ENCODE assay signal across 13 cellular contexts in the genomic region with DNA sequence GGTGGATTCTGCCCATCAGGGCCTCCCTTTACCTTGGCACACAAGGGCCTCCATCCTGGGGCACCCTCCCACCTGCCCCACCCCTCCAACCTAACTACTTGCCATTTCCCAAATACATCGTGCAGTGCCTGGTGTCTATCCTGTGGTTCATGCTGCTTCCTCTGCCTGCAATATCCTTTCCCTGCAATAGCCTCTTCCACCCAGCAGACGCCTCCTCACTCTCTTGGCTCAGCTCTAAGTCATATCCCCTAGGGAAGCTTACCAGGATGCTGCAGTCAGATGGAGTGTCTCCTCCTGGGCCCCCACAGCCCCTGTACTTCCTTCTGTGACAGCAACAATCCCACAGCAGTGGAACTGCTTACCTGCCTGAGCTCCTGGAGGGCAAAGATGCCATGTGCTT. TPM values are rescaled to one million over a fixed set of nuclear protein-coding genes. Genes with fewer than 3 reads are reported as not detected.
DNase-seq lines count a peak whose midpoint lies in the region; ATAC-seq lines count a peak whose summit lies in the region.
"Had no signal": no experiment of that assay in that cellular context is flagged by ENCODE, and none has a peak within 500 bp of the region (broad histone marks: within the 10 kb centered on the region; RNA-seq: fewer than 3 reads in every experiment).

No MANE protein-coding gene starts in this region.

- intact Hi-C loops in left ventricle myocardium superior (cut with micrococcal nuclease), result no loop called here

- in situ Hi-C loops in HAP-1 (cut with MboI; ENCODE audit: low sequenced_read_pairs), result no loop called here

- H3K36me3 ChIP-seq in HAP-1 (replicated peaks), result no peaks in the 10 kb centered on the region

- ATAC-seq in left ventricle myocardium superior, result peak; percentile 57
- no peak for ATAC-seq in GM19397 (IDR thresholded peaks at IDR 0.05; ENCODE audit: unreplicated experiment)
- no peak for ATAC-seq in GM18861 (IDR thresholded peaks at IDR 0.05; ENCODE audit: unreplicated experiment)
- ATAC-seq: activated T-cell treated with anti-CD3 and anti-CD28 coated beads, Interleukin-2, amount 50 U/mL, for 4 hours; body of pancreas had no signal

- H3K9me3 ChIP-seq in HAP-1, result no peaks in the 10 kb centered on the region; the same call in 1 of the 2 replicates
- H3K9me3 ChIP-seq: body of pancreas had no signal

- DNase-seq in NCI-H2196 treated with DMSO at 0.1 percent for 48 hours (lab: John Stamatoyannopoulos, UW; ENCODE audit: unreplicated experiment) (peak; percentile 43), NCI-H2196 (lab: John Stamatoyannopoulos, UW; ENCODE audit: unreplicated experiment) (no peak), NCI-H524 treated with DMSO at 0.1 percent for 48 hours (lab: John Stamatoyannopoulos, UW) (peak; percentile 80), left ventricle myocardium superior (no peak), skeletal muscle cell (ENCODE audit: low read depth) (peak; percentile 24), HAP-1 (ENCODE audit: low spot score in 2 of 2) (no peak)
- DNase-seq: activated T-cell treated with anti-CD3 and anti-CD28 coated beads, Interleukin-2, amount 50 U/mL, for 4 hours; body of pancreas had no signal

- H3K4me1 ChIP-seq in HAP-1, result no peaks in the 10 kb centered on the region
- H3K4me1 ChIP-seq: body of pancreas had no signal

- H3K4me3 ChIP-seq in skeletal muscle cell (ENCODE audit: low read depth, low read length) (no peak overlapping the region), HAP-1 (no peak overlapping the region)
- H3K4me3 ChIP-seq: body of pancreas had no signal

- H3K27me3 ChIP-seq in HAP-1 (ENCODE audit: low read depth), result peaks cover 14% of the 10 kb centered on the region
- H3K27me3 ChIP-seq: body of pancreas had no signal

RNA-seq across cellular contexts. Expression of gene CCDC182, which starts 36.7 kb away (rescaled TPM):
- not detected for total RNA-seq in left ventricle myocardium superior
- total RNA-seq: activated T-cell treated with anti-CD3 and anti-CD28 coated beads, Interleukin-2, amount 50 U/mL, for 4 hours; body of pancreas; epithelial cell of proximal tubule; OCI-LY7; omental fat pad had no signal

Comparison
In these comparisons a context has a peak if more than half of its experiments do, and no peak if none do; other contexts are left out.
1. DNase-seq: peak in NCI-H2196 treated with DMSO at 0.1 percent for 48 hours (single experiment), NCI-H524 treated with DMSO at 0.1 percent for 48 hours (single experiment) and skeletal muscle cell (single experiment); none in NCI-H2196 (single experiment), left ventricle myocardium superior (single experiment) and HAP-1 (0 of 2).